ENCODE assay signal across 20 cellular contexts in genomic region chr14:85172290-85172689, GRCh38.
"Had no signal": no experiment of that assay in that cellular context is flagged by ENCODE, and none has a peak within 500 bp of the region (broad histone marks: within the 10 kb centered on the region; RNA-seq: fewer than 3 reads in every experiment).

No MANE protein-coding gene starts in this region.

- H3K27me3 Mint-ChIP-seq: stimulated activated memory B cell treated with anti-CD40 and anti-IgM and Interleukin-4, amounts not matched to agents 10 μg/mL and 1 μg/mL and 100 μg/mL, for 72 hours; stimulated activated naive CD8-positive, alpha-beta T cell treated with anti-CD3 and anti-CD28 coated beads, Interleukin-15, Interleukin-2, amounts not matched to agents 100 ng/mL and 50 ng/mL, for 24 hours had no signal

- ATAC-seq: gastrocnemius medialis; left colon; left ventricle myocardium superior; naive thymus-derived CD4-positive, alpha-beta T cell; right lobe of liver; stimulated activated memory B cell treated with anti-CD40 and anti-IgM and Interleukin-4, amounts not matched to agents 10 μg/mL and 1 μg/mL and 100 μg/mL, for 72 hours had no signal

- H3K36me3 Mint-ChIP-seq: stimulated activated memory B cell treated with anti-CD40 and anti-IgM and Interleukin-4, amounts not matched to agents 10 μg/mL and 1 μg/mL and 100 μg/mL, for 72 hours had no signal

- H3K27ac ChIP-seq: colonic mucosa, gastrocnemius medialis, psoas muscle, right lobe of liver, spleen, tibial artery, upper lobe of left lung, vagina had no signal

- H3K4me3 ChIP-seq: colonic mucosa, gastrocnemius medialis, lung, psoas muscle, right lobe of liver, spleen, tibial artery, upper lobe of left lung, vagina had no signal

- H3K27ac Mint-ChIP-seq: naive thymus-derived CD4-positive, alpha-beta T cell; nephron progenitor cell; stimulated activated memory B cell treated with anti-CD40 and anti-IgM and Interleukin-4, amounts not matched to agents 10 μg/mL and 1 μg/mL and 100 μg/mL, for 72 hours; stimulated activated naive CD8-positive, alpha-beta T cell treated with anti-CD3 and anti-CD28 coated beads, Interleukin-15, Interleukin-2, amounts not matched to agents 100 ng/mL and 50 ng/mL, for 24 hours had no signal

- DNase-seq: colonic mucosa; dermis blood vessel endothelial cell; gastrocnemius medialis; left colon; left ventricle myocardium superior; naive thymus-derived CD4-positive, alpha-beta T cell; nephron progenitor cell; psoas muscle; retina; right lobe of liver; spleen; stimulated activated CD4-positive, alpha-beta T cell treated with anti-CD3 and anti-CD28 coated beads, Interleukin-15, amount 100 ng/mL, for 24 hours; stimulated activated CD4-positive, alpha-beta T cell treated with anti-CD3 and anti-CD28 coated beads, Interleukin-1b, Interleukin-23, amount 100 ng/mL, for 48 hours; stimulated activated CD4-positive, alpha-beta T cell treated with anti-CD3 and anti-CD28 coated beads, Interleukin-4, amount 100 ng/mL, for 24 hours; tibial artery; upper lobe of left lung had no signal

- H3K4me1 ChIP-seq: colonic mucosa, gastrocnemius medialis, psoas muscle, right lobe of liver, spleen, upper lobe of left lung, vagina had no signal

- H3K4me3 Mint-ChIP-seq: naive thymus-derived CD4-positive, alpha-beta T cell; nephron progenitor cell; stimulated activated memory B cell treated with anti-CD40 and anti-IgM and Interleukin-4, amounts not matched to agents 10 μg/mL and 1 μg/mL and 100 μg/mL, for 72 hours; stimulated activated naive CD8-positive, alpha-beta T cell treated with anti-CD3 and anti-CD28 coated beads, Interleukin-15, Interleukin-2, amounts not matched to agents 100 ng/mL and 50 ng/mL, for 24 hours had no signal

- H3K9me3 Mint-ChIP-seq: nephron progenitor cell had no signal

- H3K27me3 ChIP-seq: colonic mucosa, gastrocnemius medialis, right lobe of liver, spleen, tibial artery, upper lobe of left lung, vagina had no signal

- H3K9me3 ChIP-seq: gastrocnemius medialis, psoas muscle, right lobe of liver, tibial artery, upper lobe of left lung, vagina had no signal

- H3K36me3 ChIP-seq: colonic mucosa, gastrocnemius medialis, right lobe of liver, spleen, tibial artery, upper lobe of left lung, vagina had no signal

- H3K4me1 Mint-ChIP-seq: naive thymus-derived CD4-positive, alpha-beta T cell; nephron progenitor cell; stimulated activated memory B cell treated with anti-CD40 and anti-IgM and Interleukin-4, amounts not matched to agents 10 μg/mL and 1 μg/mL and 100 μg/mL, for 72 hours had no signal
